ENCODE assay signal across 36 cellular contexts in genomic region chr19:19742773-19743172, GRCh38.
"Had no signal": no experiment of that assay in that cellular context is flagged by ENCODE, and none has a peak within 500 bp of the region (broad histone marks: within the 10 kb centered on the region; RNA-seq: fewer than 3 reads in every experiment).

No MANE protein-coding gene starts in this region.

- H3K4me3 ChIP-seq: Peyer's patch, SJSA1 had no signal

- H3K36me3 ChIP-seq: brain microvascular endothelial cell, Peyer's patch, SJSA1 had no signal

- H3K4me1 ChIP-seq: Peyer's patch, SJSA1 had no signal

- DNase-seq: activated B cell treated with CpG ODN at 0.5 μM for 24 hours; activated CD4-positive, alpha-beta memory T cell treated with anti-CD3 and anti-CD28 coated beads for 36 hours; activated CD4-positive, alpha-beta T cell treated with anti-CD3 and anti-CD28 coated beads for 4 hours; activated CD4-positive, alpha-beta T cell treated with anti-CD3 and anti-CD28 coated beads, Interleukin-2, amount 50 U/mL, for 1 hour; activated CD4-positive, CD25-positive, alpha-beta regulatory T cell treated with anti-CD3 and anti-CD28 coated beads, Interleukin-2, amount 50 U/mL, for 72 hours; activated CD8-positive, alpha-beta memory T cell treated with anti-CD3 and anti-CD28 coated beads, Interleukin-2, amount 50 U/mL, for 4 hours; activated effector memory CD4-positive, alpha-beta T cell treated with anti-CD3 and anti-CD28 coated beads, Interleukin-2, amount 50 U/mL, for 16 hours; activated naive CD4-positive, alpha-beta T cell; activated naive CD4-positive, alpha-beta T cell treated with anti-CD3 and anti-CD28 coated beads, Interleukin-2, amount 50 U/mL, for 16 hours; activated naive CD8-positive, alpha-beta T cell treated with anti-CD3 and anti-CD28 coated beads for 36 hours; activated T-cell treated with anti-CD3 and anti-CD28 coated beads for 4 hours; activated T-cell treated with anti-CD3 and anti-CD28 coated beads, Interleukin-2, amount 50 U/mL, for 48 hours; amniotic stem cell; brain microvascular endothelial cell; NCI-H1092 treated with DMSO at 0.1 percent for 48 hours; NCI-H1417; NCI-H146; NCI-H187; NCI-H2029 treated with DMSO at 0.1 percent for 48 hours; NCI-H2107; NCI-H2171; NCI-H510A; NCI-H526; NCI-H748 treated with DMSO at 0.1 percent for 48 hours; NK-92 treated with Interleukin-12 subunit alpha and Interleukin-12 subunit beta, amount 100 ng/mL, for 24 hours; PC-3; Peyer's patch; RPMI8226; SHP77 treated with DMSO at 0.1 percent for 48 hours; SW 1271; T-helper 1 cell; T-helper 2 cell; T-helper 9 cell had no signal

- ATAC-seq: PC-3 had no signal

- H3K9ac ChIP-seq: KMS-11 had no signal

- H3K9me3 ChIP-seq: Peyer's patch had no signal

- H3K27me3 ChIP-seq: brain microvascular endothelial cell, Peyer's patch, SJSA1 had no signal

- H3K27ac ChIP-seq: brain microvascular endothelial cell, KMS-11, Peyer's patch, SJSA1, VCaP had no signal

- H3K4me2 ChIP-seq: KMS-11 had no signal
